In the genomic region with DNA sequence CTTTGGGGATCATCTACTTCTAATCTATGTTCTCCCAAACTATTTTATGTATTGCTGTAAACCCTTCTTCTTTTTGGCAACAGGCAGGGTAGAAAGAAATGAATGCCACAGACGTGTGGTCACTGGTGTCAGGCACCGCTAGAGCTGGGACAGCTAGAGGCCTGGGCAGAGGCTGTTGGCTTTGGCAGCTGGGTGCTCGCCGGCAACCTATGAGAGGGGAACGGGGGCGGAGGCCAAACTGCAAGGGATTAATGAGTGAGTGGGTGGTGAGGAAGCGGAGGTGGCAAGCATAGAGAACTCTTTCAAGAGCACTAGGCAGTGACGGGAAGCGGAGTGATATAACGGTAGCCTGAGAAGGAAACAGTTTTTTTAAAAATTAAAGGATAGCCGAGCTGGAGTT, we compare ENCODE assay signal across 1 cellular context.
TF ChIP-seq lines count a peak whose summit lies in the region.

No MANE protein-coding gene starts in this region.

TF ChIP-seq in GM23338, 12 proteins besides CTCF, POLR2A, EP300 and RAD21:
- TF ChIP-seq EZH2 (IDR thresholded peaks at IDR 0.05; ENCODE audit: low read depth, unreplicated experiment) (no peak), ZNF114 (CRISPR knock-in tag; IDR thresholded peaks at IDR 0.05) (no peak), POLR2AphosphoS5 (IDR thresholded peaks at IDR 0.05; ENCODE audit: low read depth) (no peak), EZH2phosphoT487 (IDR thresholded peaks at IDR 0.05; ENCODE audit: unreplicated experiment) (no peak), CREB1 (CRISPR knock-in tag; IDR thresholded peaks at IDR 0.05; ENCODE audit: low read depth) (no peak), ZNF331 (CRISPR knock-in tag; IDR thresholded peaks at IDR 0.05; ENCODE audit: low read depth) (no peak), STAT1 (IDR thresholded peaks at IDR 0.05; ENCODE audit: unreplicated experiment) (no peak), JUNB (IDR thresholded peaks at IDR 0.05; ENCODE audit: unreplicated experiment) (no peak), NANOG (IDR thresholded peaks at IDR 0.05; ENCODE audit: borderline replicate concordance) (no peak)
- TF ChIP-seq, protein P1, sequence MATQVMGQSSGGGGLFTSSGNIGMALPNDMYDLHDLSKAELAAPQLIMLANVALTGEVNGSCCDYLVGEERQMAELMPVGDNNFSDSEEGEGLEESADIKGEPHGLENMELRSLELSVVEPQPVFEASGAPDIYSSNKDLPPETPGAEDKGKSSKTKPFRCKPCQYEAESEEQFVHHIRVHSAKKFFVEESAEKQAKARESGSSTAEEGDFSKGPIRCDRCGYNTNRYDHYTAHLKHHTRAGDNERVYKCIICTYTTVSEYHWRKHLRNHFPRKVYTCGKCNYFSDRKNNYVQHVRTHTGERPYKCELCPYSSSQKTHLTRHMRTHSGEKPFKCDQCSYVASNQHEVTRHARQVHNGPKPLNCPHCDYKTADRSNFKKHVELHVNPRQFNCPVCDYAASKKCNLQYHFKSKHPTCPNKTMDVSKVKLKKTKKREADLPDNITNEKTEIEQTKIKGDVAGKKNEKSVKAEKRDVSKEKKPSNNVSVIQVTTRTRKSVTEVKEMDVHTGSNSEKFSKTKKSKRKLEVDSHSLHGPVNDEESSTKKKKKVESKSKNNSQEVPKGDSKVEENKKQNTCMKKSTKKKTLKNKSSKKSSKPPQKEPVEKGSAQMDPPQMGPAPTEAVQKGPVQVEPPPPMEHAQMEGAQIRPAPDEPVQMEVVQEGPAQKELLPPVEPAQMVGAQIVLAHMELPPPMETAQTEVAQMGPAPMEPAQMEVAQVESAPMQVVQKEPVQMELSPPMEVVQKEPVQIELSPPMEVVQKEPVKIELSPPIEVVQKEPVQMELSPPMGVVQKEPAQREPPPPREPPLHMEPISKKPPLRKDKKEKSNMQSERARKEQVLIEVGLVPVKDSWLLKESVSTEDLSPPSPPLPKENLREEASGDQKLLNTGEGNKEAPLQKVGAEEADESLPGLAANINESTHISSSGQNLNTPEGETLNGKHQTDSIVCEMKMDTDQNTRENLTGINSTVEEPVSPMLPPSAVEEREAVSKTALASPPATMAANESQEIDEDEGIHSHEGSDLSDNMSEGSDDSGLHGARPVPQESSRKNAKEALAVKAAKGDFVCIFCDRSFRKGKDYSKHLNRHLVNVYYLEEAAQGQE (IDR thresholded peaks at IDR 0.05; ENCODE audit: unreplicated experiment) = no peak
- TF ChIP-seq, protein P2, sequence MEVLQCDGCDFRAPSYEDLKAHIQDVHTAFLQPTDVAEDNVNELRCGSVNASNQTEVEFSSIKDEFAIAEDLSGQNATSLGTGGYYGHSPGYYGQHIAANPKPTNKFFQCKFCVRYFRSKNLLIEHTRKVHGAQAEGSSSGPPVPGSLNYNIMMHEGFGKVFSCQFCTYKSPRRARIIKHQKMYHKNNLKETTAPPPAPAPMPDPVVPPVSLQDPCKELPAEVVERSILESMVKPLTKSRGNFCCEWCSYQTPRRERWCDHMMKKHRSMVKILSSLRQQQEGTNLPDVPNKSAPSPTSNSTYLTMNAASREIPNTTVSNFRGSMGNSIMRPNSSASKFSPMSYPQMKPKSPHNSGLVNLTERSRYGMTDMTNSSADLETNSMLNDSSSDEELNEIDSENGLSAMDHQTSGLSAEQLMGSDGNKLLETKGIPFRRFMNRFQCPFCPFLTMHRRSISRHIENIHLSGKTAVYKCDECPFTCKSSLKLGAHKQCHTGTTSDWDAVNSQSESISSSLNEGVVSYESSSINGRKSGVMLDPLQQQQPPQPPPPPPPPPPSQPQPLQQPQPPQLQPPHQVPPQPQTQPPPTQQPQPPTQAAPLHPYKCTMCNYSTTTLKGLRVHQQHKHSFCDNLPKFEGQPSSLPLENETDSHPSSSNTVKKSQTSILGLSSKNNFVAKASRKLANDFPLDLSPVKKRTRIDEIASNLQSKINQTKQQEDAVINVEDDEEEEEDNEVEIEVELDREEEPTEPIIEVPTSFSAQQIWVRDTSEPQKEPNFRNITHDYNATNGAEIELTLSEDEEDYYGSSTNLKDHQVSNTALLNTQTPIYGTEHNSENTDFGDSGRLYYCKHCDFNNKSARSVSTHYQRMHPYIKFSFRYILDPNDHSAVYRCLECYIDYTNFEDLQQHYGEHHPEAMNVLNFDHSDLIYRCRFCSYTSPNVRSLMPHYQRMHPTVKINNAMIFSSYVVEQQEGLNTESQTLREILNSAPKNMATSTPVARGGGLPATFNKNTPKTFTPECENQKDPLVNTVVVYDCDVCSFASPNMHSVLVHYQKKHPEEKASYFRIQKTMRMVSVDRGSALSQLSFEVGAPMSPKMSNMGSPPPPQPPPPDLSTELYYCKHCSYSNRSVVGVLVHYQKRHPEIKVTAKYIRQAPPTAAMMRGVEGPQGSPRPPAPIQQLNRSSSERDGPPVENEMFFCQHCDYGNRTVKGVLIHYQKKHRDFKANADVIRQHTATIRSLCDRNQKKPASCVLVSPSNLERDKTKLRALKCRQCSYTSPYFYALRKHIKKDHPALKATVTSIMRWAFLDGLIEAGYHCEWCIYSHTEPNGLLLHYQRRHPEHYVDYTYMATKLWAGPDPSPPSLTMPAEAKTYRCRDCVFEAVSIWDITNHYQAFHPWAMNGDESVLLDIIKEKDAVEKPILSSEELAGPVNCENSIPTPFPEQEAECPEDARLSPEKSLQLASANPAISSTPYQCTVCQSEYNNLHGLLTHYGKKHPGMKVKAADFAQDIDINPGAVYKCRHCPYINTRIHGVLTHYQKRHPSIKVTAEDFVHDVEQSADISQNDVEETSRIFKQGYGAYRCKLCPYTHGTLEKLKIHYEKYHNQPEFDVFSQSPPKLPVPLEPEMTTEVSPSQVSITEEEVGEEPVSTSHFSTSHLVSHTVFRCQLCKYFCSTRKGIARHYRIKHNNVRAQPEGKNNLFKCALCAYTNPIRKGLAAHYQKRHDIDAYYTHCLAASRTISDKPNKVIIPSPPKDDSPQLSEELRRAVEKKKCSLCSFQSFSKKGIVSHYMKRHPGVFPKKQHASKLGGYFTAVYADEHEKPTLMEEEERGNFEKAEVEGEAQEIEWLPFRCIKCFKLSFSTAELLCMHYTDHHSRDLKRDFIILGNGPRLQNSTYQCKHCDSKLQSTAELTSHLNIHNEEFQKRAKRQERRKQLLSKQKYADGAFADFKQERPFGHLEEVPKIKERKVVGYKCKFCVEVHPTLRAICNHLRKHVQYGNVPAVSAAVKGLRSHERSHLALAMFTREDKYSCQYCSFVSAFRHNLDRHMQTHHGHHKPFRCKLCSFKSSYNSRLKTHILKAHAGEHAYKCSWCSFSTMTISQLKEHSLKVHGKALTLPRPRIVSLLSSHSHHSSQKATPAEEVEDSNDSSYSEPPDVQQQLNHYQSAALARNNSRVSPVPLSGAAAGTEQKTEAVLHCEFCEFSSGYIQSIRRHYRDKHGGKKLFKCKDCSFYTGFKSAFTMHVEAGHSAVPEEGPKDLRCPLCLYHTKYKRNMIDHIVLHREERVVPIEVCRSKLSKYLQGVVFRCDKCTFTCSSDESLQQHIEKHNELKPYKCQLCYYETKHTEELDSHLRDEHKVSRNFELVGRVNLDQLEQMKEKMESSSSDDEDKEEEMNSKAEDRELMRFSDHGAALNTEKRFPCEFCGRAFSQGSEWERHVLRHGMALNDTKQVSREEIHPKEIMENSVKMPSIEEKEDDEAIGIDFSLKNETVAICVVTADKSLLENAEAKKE (CRISPR knock-in tag; IDR thresholded peaks at IDR 0.05) = no peak
- TF ChIP-seq, protein P3, sequence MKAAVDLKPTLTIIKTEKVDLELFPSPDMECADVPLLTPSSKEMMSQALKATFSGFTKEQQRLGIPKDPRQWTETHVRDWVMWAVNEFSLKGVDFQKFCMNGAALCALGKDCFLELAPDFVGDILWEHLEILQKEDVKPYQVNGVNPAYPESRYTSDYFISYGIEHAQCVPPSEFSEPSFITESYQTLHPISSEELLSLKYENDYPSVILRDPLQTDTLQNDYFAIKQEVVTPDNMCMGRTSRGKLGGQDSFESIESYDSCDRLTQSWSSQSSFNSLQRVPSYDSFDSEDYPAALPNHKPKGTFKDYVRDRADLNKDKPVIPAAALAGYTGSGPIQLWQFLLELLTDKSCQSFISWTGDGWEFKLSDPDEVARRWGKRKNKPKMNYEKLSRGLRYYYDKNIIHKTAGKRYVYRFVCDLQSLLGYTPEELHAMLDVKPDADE (IDR thresholded peaks at IDR 0.05) = no peak
